Comparison of ENCODE assay signal across 15 cellular contexts in genomic region chr11:35622070-35622469, GRCh38. TPM values are rescaled to one million over a fixed set of nuclear protein-coding genes. Genes with fewer than 3 reads are reported as not detected.
DNase-seq lines count a peak whose midpoint lies in the region; ATAC-seq lines count a peak whose summit lies in the region.
"Had no signal": no experiment of that assay in that cellular context is flagged by ENCODE, and none has a peak within 500 bp of the region (broad histone marks: within the 10 kb centered on the region; RNA-seq: fewer than 3 reads in every experiment).

No MANE protein-coding gene starts in this region.

- H2BK15ac ChIP-seq in mesendoderm (replicated peaks; ENCODE audit: low read depth), result no peak overlapping the region

- no peak overlapping the region for H2BK5ac ChIP-seq in mesendoderm (ENCODE audit: low read length)

- no peak overlapping the region for H3K4ac ChIP-seq in mesendoderm (ENCODE audit: low read depth, low read length)

- no peak overlapping the region for H4K8ac ChIP-seq in mesendoderm (ENCODE audit: low read depth, low read length)

- peak overlapping the region; percentile 72 to 99 (median 96); a peak in 21 of 22 replicates for H3K4me2 ChIP-seq in BLaER1 treated with 17β-estradiol and CSF1 and Interleukin-3, amounts not matched to agents 10 nM and 100 nM
- H3K4me2 ChIP-seq in mesendoderm (ENCODE audit: low read length), result no peak overlapping the region

- H3K27ac ChIP-seq in BLaER1 treated with 17β-estradiol and CSF1 and Interleukin-3, amounts not matched to agents 10 nM and 100 nM, result peak overlapping the region in 1 of 11 experiments; percentile 97; a peak in 2 of 22 replicates
- H3K27ac ChIP-seq in mesendoderm (ENCODE audit: low read depth, low read length), result no peak overlapping the region
- H3K27ac ChIP-seq: lower lobe of right lung had no signal

- peaks cover 0 to 48% (median 19%) of the 10 kb centered on the region in 11 experiments; a peak in 12 of 22 replicates for H4K20me1 ChIP-seq in BLaER1 treated with 17β-estradiol and CSF1 and Interleukin-3, amounts not matched to agents 10 nM and 100 nM

- no peak overlapping the region for H2AK5ac ChIP-seq in mesendoderm (ENCODE audit: low read length)

- no CpG with 5 or more reads among the region's 3 CpGs for WGBS in mesendoderm (ENCODE audit: extremely low coverage, insufficient coverage, low lambda C conversion rate)

- H3K36me3 ChIP-seq in BLaER1 treated with 17β-estradiol and CSF1 and Interleukin-3, amounts not matched to agents 10 nM and 100 nM, result peaks cover 0 to 13% (median 0%) of the 10 kb centered on the region in 11 experiments; a peak in 4 of 22 replicates
- H3K36me3 ChIP-seq in MG63, result peaks cover 4% of the 10 kb centered on the region; the same call in 1 of the 2 replicates
- no peaks in the 10 kb centered on the region for H3K36me3 ChIP-seq in mesendoderm (ENCODE audit: control insufficient read depth, insufficient read depth, low read length)
- H3K36me3 ChIP-seq: lower lobe of right lung had no signal

- no peaks in the 10 kb centered on the region for H3K9me3 ChIP-seq in BLaER1 treated with 17β-estradiol and CSF1 and Interleukin-3, amounts not matched to agents 10 nM and 100 nM (replicated peaks in 1 of 11)
- H3K9me3 ChIP-seq in MG63, result no peaks in the 10 kb centered on the region
- H3K9me3 ChIP-seq: lower lobe of right lung had no signal

- no peak overlapping the region for H2BK120ac ChIP-seq in mesendoderm (ENCODE audit: low read depth, low read length)

- peak overlapping the region in 3 of 11 experiments; percentile 2 to 99 (median 97); a peak in 2 of 22 replicates for H3K9ac ChIP-seq in BLaER1 treated with 17β-estradiol and CSF1 and Interleukin-3, amounts not matched to agents 10 nM and 100 nM
- no peak overlapping the region for H3K9ac ChIP-seq in mesendoderm (ENCODE audit: low read length)

- DNase-seq in MG63 (peak; percentile 52), dedifferentiated amniotic fluid mesenchymal stem cell (ENCODE audit: extremely low spot score) (peak; percentile 71), mesendoderm (peak; percentile 71), HK-2 (ENCODE audit: unreplicated experiment) (no peak), DMS153 treated with DMSO at 0.1 percent for 48 hours (lab: John Stamatoyannopoulos, UW; ENCODE audit: unreplicated experiment) (no peak)
- DNase-seq: activated T-cell treated with anti-CD3 and anti-CD28 coated beads, Interleukin-2, amount 50 U/mL, for 4 hours; effector CD4-positive, alpha-beta T cell; lower lobe of right lung; NCI-H510A; stimulated activated naive B cell treated with anti-CD40 and anti-IgM and Interleukin-4, amounts not matched to agents 10 μg/mL and 1 μg/mL and 100 μg/mL, for 72 hours; T-helper 2 cell had no signal

- H3K18ac ChIP-seq in mesendoderm (ENCODE audit: low read length), result no peak overlapping the region

- no peaks in the 10 kb centered on the region for H3K27me3 ChIP-seq in BLaER1 treated with 17β-estradiol and CSF1 and Interleukin-3, amounts not matched to agents 10 nM and 100 nM
- H3K27me3 ChIP-seq in MG63 (no peaks in the 10 kb centered on the region), mesendoderm (ENCODE audit: insufficient read depth, low read length, poor library complexity) (no peaks in the 10 kb centered on the region)

- peaks cover 39 to 47% (median 42%) of the 10 kb centered on the region in 10 experiments for H3K4me1 ChIP-seq in BLaER1 treated with 17β-estradiol and CSF1 and Interleukin-3, amounts not matched to agents 10 nM and 100 nM
- H3K4me1 ChIP-seq in mesendoderm (ENCODE audit: control insufficient read depth, low read depth, low read length), result peaks cover 6% of the 10 kb centered on the region

- H3K79me1 ChIP-seq in mesendoderm (ENCODE audit: low read length), result no peaks in the 10 kb centered on the region

- no peak overlapping the region for H3K56ac ChIP-seq in mesendoderm (ENCODE audit: low read length)

- peak overlapping the region in 2 of 10 experiments; percentile 68 to 76; a peak in 4 of 20 replicates for H3K4me3 ChIP-seq in BLaER1 treated with 17β-estradiol and CSF1 and Interleukin-3, amounts not matched to agents 10 nM and 100 nM
- no peak overlapping the region for H3K4me3 ChIP-seq in MG63
- H3K4me3 ChIP-seq in mesendoderm (ENCODE audit: low read length), result no peak overlapping the region
- H3K4me3 ChIP-seq: lower lobe of right lung had no signal

- H3K79me2 ChIP-seq in mesendoderm (ENCODE audit: control insufficient read depth, insufficient read depth, low read length), result peaks cover 7% of the 10 kb centered on the region

- H3K23ac ChIP-seq in mesendoderm (ENCODE audit: low read length), result no peak overlapping the region

- H4K5ac ChIP-seq in mesendoderm (ENCODE audit: low read length), result no peak overlapping the region

- ATAC-seq in HG02588 (IDR thresholded peaks at IDR 0.05; ENCODE audit: unreplicated experiment) (no peak), HG02852 (IDR thresholded peaks at IDR 0.05; ENCODE audit: unreplicated experiment) (no peak)
- ATAC-seq: activated T-cell treated with anti-CD3 and anti-CD28 coated beads, Interleukin-2, amount 50 U/mL, for 4 hours; lower lobe of right lung; stimulated activated naive B cell treated with anti-CD40 and anti-IgM and Interleukin-4, amounts not matched to agents 10 μg/mL and 1 μg/mL and 100 μg/mL, for 72 hours had no signal

RNA-seq across cellular contexts. Expression of gene FJX1, which starts 3.8 kb away (rescaled TPM):
- total RNA-seq in MG63 (2014; rRNA removed; shearing (Covaris generic); ENCODE audit: low replicate concordance), result 29.1 and 30.5 TPM in 2 replicates
- 14.1 TPM for polyA plus RNA-seq in mesendoderm (2013, experiment 1 of 2)
- 15.9 TPM for polyA plus RNA-seq in mesendoderm (2013, experiment 2 of 2)
- polyA plus RNA-seq: IgD-negative memory B cell had no signal

RNA-seq across cellular contexts. Expression of gene TRIM44, which starts 40.5 kb away (rescaled TPM):
- total RNA-seq in MG63 (2014; rRNA removed; shearing (Covaris generic); ENCODE audit: low replicate concordance), result 11.7 and 13.0 TPM in 2 replicates
- 20.4 TPM for polyA plus RNA-seq in mesendoderm (2013, experiment 1 of 2)
- 22.0 TPM for polyA plus RNA-seq in mesendoderm (2013, experiment 2 of 2)

Comparison
In these comparisons a context has a peak if more than half of its experiments do, and no peak if none do; other contexts are left out.
1. DNase-seq: peak in MG63 (single experiment), dedifferentiated amniotic fluid mesenchymal stem cell (single experiment) and mesendoderm (single experiment); none in HK-2 (single experiment) and DMS153 treated with DMSO at 0.1 percent for 48 hours (single experiment).